8 cellular contexts compared by ENCODE assay signal in genomic region chr22:46043816-46044717, GRCh38.
DNase-seq lines count a peak whose midpoint lies in the region; ATAC-seq and TF ChIP-seq lines count a peak whose summit lies in the region.

No MANE protein-coding gene starts in this region.

- no peak for TF ChIP-seq CTCF in foreskin keratinocyte (conservative IDR thresholded peaks at IDR 0.05)
- no peak for TF ChIP-seq CTCF in omental fat pad (IDR thresholded peaks at IDR 0.05)

- in situ Hi-C loops in ACHN (cut with HindIII; ENCODE audit: low pct_ligation_motif_present, low pct_unique_long_range_greater_than_20kb, low sequenced_read_pairs): no loop called here

- H3K36me3 Mint-ChIP-seq in activated CD4-positive, alpha-beta T cell treated with anti-CD3 and anti-CD28 coated beads, Interleukin-2, amount 10 ng/mL, durations not matched to agents 24 days and 14 days (ENCODE audit: low read depth): no peaks in the 10 kb centered on the region
- no peaks in the 10 kb centered on the region for H3K36me3 Mint-ChIP-seq in activated T-cell treated with anti-CD3 and anti-CD28 coated beads, Interleukin-2, amount 50 U/mL, for 24 hours (ENCODE audit: low read depth)

- ATAC-seq in foreskin keratinocyte (peak; percentile 54), omental fat pad (ENCODE audit: low FRiP score) (no peak)

- no peaks in the 10 kb centered on the region for H3K27me3 Mint-ChIP-seq in activated CD4-positive, alpha-beta T cell treated with anti-CD3 and anti-CD28 coated beads, Interleukin-2, amount 10 ng/mL, durations not matched to agents 24 days and 14 days
- no peaks in the 10 kb centered on the region for H3K27me3 Mint-ChIP-seq in activated T-cell treated with anti-CD3 and anti-CD28 coated beads, Interleukin-2, amount 50 U/mL, for 24 hours

- H3K27me3 ChIP-seq in foreskin keratinocyte: no peaks in the 10 kb centered on the region

- intact Hi-C loops in activated CD4-positive, alpha-beta T cell treated with anti-CD3 and anti-CD28 coated beads, Interleukin-2, amount 10 ng/mL, durations not matched to agents 24 days and 14 days (cut with micrococcal nuclease): no loop called here

- H3K9me3 Mint-ChIP-seq in activated CD4-positive, alpha-beta T cell treated with anti-CD3 and anti-CD28 coated beads, Interleukin-2, amount 10 ng/mL, durations not matched to agents 24 days and 14 days: no peaks in the 10 kb centered on the region
- H3K9me3 Mint-ChIP-seq in activated T-cell treated with anti-CD3 and anti-CD28 coated beads, Interleukin-2, amount 50 U/mL, for 24 hours: no peaks in the 10 kb centered on the region

- peak overlapping the region; percentile 80 for H3K27ac Mint-ChIP-seq in activated CD4-positive, alpha-beta T cell treated with anti-CD3 and anti-CD28 coated beads, Interleukin-2, amount 10 ng/mL, durations not matched to agents 24 days and 14 days
- peak overlapping the region; percentile 89 for H3K27ac Mint-ChIP-seq in activated T-cell treated with anti-CD3 and anti-CD28 coated beads, Interleukin-2, amount 50 U/mL, for 24 hours

- H3K4me3 Mint-ChIP-seq in activated CD4-positive, alpha-beta T cell treated with anti-CD3 and anti-CD28 coated beads, Interleukin-2, amount 10 ng/mL, durations not matched to agents 24 days and 14 days: peak overlapping the region; percentile 83
- peak overlapping the region; percentile 79 for H3K4me3 Mint-ChIP-seq in activated T-cell treated with anti-CD3 and anti-CD28 coated beads, Interleukin-2, amount 50 U/mL, for 24 hours

- H3K27ac ChIP-seq in foreskin keratinocyte: peak overlapping the region; percentile 80

- DNase-seq in activated CD4-positive, alpha-beta T cell treated with anti-CD3 and anti-CD28 coated beads, Interleukin-2, amount 10 ng/mL, durations not matched to agents 24 days and 14 days: no peak
- no peak for DNase-seq in activated CD4-positive, alpha-beta T cell treated with anti-CD3 and anti-CD28 coated beads, Interleukin-2, amount 50 U/mL, for 4 hours
- DNase-seq in activated T-cell treated with anti-CD3 and anti-CD28 coated beads, Interleukin-2, amount 50 U/mL, for 24 hours: peak; percentile 68
- DNase-seq in foreskin keratinocyte (peak in 1 of 2 donors; percentile 53), omental fat pad (ENCODE audit: low spot score) (peak; percentile 22), NCI-H1105 (lab: John Stamatoyannopoulos, UW) (no peak), ACHN (no peak), MV-4-11 (lab: John Stamatoyannopoulos, UW) (no peak)

- no peaks in the 10 kb centered on the region for H3K4me1 Mint-ChIP-seq in activated CD4-positive, alpha-beta T cell treated with anti-CD3 and anti-CD28 coated beads, Interleukin-2, amount 10 ng/mL, durations not matched to agents 24 days and 14 days
- H3K4me1 Mint-ChIP-seq in activated T-cell treated with anti-CD3 and anti-CD28 coated beads, Interleukin-2, amount 50 U/mL, for 24 hours (ENCODE audit: low read depth): peaks cover 22% of the 10 kb centered on the region

- H3K4me1 ChIP-seq in foreskin keratinocyte: peaks cover 14% of the 10 kb centered on the region

Comparison
In these comparisons a context has a peak if more than half of its experiments do, and no peak if none do; other contexts are left out.
1. DNase-seq: peak in activated T-cell treated with anti-CD3 and anti-CD28 coated beads, Interleukin-2, amount 50 U/mL, for 24 hours (single experiment) and omental fat pad (single experiment); none in activated CD4-positive, alpha-beta T cell treated with anti-CD3 and anti-CD28 coated beads, Interleukin-2, amount 10 ng/mL, durations not matched to agents 24 days and 14 days (single experiment), activated CD4-positive, alpha-beta T cell treated with anti-CD3 and anti-CD28 coated beads, Interleukin-2, amount 50 U/mL, for 4 hours (0 of 2), NCI-H1105 (single experiment), ACHN (single experiment) and MV-4-11 (single experiment).